In the genomic region with DNA sequence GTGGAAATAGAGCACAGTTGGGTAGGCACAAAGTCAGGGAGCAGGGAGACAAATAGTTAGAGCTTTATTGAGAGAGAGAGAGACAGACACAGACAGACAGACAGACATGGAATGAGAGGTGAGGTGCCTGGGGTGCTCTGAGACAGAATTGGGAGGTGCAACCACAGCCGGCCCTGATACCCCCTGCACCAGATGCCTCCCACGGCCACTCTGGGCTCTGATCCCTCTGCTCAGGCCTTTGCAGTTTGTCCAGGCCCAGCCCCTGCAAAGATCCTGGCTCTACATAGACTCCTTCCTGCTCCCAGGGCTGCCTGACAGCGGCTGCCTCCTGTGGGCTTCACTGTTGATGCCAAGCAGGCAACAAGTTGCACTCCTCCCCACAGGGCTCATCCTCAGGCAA, we compare ENCODE assay signal across 24 cellular contexts.
"Had no signal": no experiment of that assay in that cellular context is flagged by ENCODE, and none has a peak within 500 bp of the region (broad histone marks: within the 10 kb centered on the region; RNA-seq: fewer than 3 reads in every experiment).

No MANE protein-coding gene starts in this region.

- H3K27ac ChIP-seq: HL-60, RWPE1, SJSA1, SK-N-MC had no signal

- ATAC-seq: Panc1, PC-3, Right ventricle myocardium inferior had no signal

- H3K4me3 Mint-ChIP-seq: IgD-negative memory B cell had no signal

- H3K36me3 ChIP-seq: SJSA1 had no signal

- H3K4me1 Mint-ChIP-seq: IgD-negative memory B cell had no signal

- DNase-seq: KBM-7; MV-4-11; NCI-H1048; NCI-H1105; NCI-H1417; NCI-H1436 treated with DMSO at 0.1 percent for 48 hours; NCI-H1694; NCI-H187 treated with DMSO at 0.1 percent for 48 hours; NCI-H2029 treated with DMSO at 0.1 percent for 48 hours; NCI-H2227 treated with DMSO at 0.1 percent for 48 hours; NCI-H524; NCI-H526 treated with DMSO at 0.1 percent for 48 hours; NCI-H748 treated with DMSO at 0.1 percent for 48 hours; NK-92 treated with Interleukin-12 subunit alpha and Interleukin-12 subunit beta, amount 100 ng/mL, for 24 hours; PC-3; SHP77 treated with DMSO at 0.1 percent for 48 hours had no signal

- FAIRE-seq: HTR-8/SVneo had no signal

- H3K4me1 ChIP-seq: SJSA1 had no signal

- H3K9me3 ChIP-seq: SJSA1 had no signal

- H3K27me3 ChIP-seq: SJSA1 had no signal

- H3K4me3 ChIP-seq: SJSA1, SK-N-MC had no signal
